1 cellular context compared by ENCODE assay signal in the genomic region with DNA sequence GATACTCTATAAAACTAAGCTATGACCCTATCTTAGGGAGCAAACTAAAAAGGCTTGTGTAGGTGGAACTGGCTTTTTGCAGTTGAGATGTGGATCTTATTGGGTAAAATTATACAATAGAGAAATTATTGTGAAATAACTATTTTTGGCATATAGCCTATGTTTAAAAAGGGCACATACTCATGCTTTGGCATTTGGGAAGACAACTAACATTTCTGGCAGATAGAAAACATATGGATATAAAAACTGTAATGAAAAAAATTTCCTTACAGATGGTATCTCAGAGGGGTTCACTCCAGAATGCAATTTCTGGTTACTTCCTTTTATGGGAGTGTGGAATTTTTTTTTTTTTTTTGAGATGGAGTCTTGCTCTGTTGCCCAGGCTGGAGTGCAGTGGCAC.
A peak's percentile ranks its signal among the peaks of the same experiment; 100 is the strongest.
TF ChIP-seq lines count a peak whose summit lies in the region.

No MANE protein-coding gene starts in this region.

TF ChIP-seq in SK-N-SH, 30 proteins besides CTCF, POLR2A, EP300 and RAD21:
- 0 out of 2 replicates have a peak, but pooled peaks have one; percentile 29 for TF ChIP-seq RXRA (IDR thresholded peaks at IDR 0.05; ENCODE audit: borderline replicate concordance, low read depth)
- no peak for TF ChIP-seq MXI1 (IDR thresholded peaks at IDR 0.05; ENCODE audit: low read depth, low read length)
- TF ChIP-seq, protein P1, sequence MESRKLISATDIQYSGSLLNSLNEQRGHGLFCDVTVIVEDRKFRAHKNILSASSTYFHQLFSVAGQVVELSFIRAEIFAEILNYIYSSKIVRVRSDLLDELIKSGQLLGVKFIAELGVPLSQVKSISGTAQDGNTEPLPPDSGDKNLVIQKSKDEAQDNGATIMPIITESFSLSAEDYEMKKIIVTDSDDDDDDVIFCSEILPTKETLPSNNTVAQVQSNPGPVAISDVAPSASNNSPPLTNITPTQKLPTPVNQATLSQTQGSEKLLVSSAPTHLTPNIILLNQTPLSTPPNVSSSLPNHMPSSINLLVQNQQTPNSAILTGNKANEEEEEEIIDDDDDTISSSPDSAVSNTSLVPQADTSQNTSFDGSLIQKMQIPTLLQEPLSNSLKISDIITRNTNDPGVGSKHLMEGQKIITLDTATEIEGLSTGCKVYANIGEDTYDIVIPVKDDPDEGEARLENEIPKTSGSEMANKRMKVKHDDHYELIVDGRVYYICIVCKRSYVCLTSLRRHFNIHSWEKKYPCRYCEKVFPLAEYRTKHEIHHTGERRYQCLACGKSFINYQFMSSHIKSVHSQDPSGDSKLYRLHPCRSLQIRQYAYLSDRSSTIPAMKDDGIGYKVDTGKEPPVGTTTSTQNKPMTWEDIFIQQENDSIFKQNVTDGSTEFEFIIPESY (IDR thresholded peaks at IDR 0.05; ENCODE audit: borderline replicate concordance, low read depth) = no peak
- TF ChIP-seq JUND (IDR thresholded peaks at IDR 0.05) = peak; percentile 47
- TF ChIP-seq MEF2A (IDR thresholded peaks at IDR 0.05; ENCODE audit: borderline replicate concordance, low read depth) = peak; percentile 76; the same call in 1 of the 2 replicates
- TF ChIP-seq RFX5 (IDR thresholded peaks at IDR 0.05; ENCODE audit: low read length) = no peak
- TF ChIP-seq, protein P2, sequence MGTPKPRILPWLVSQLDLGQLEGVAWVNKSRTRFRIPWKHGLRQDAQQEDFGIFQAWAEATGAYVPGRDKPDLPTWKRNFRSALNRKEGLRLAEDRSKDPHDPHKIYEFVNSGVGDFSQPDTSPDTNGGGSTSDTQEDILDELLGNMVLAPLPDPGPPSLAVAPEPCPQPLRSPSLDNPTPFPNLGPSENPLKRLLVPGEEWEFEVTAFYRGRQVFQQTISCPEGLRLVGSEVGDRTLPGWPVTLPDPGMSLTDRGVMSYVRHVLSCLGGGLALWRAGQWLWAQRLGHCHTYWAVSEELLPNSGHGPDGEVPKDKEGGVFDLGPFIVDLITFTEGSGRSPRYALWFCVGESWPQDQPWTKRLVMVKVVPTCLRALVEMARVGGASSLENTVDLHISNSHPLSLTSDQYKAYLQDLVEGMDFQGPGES (IDR thresholded peaks at IDR 0.05; ENCODE audit: low read depth, low read length) = no peak
- TF ChIP-seq YY1 (IDR thresholded peaks at IDR 0.05; ENCODE audit: low read depth) = no peak
- TF ChIP-seq, protein P3, sequence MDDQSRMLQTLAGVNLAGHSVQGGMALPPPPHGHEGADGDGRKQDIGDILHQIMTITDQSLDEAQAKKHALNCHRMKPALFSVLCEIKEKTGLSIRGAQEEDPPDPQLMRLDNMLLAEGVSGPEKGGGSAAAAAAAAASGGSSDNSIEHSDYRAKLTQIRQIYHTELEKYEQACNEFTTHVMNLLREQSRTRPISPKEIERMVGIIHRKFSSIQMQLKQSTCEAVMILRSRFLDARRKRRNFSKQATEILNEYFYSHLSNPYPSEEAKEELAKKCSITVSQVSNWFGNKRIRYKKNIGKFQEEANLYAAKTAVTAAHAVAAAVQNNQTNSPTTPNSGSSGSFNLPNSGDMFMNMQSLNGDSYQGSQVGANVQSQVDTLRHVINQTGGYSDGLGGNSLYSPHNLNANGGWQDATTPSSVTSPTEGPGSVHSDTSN (IDR thresholded peaks at IDR 0.05) = peak; percentile 57; the same call in 1 of the 2 replicates
- TF ChIP-seq NRF1 (IDR thresholded peaks at IDR 0.05; ENCODE audit: low read depth, low read length) = no peak
- 0 out of 2 replicates have a peak, but pooled peaks have one; percentile 48 for TF ChIP-seq TEAD4 (IDR thresholded peaks at IDR 0.05; ENCODE audit: borderline replicate concordance, insufficient read depth)
- peak; percentile 79 for TF ChIP-seq NFIC (IDR thresholded peaks at IDR 0.05; ENCODE audit: borderline replicate concordance)
- peak; percentile 92 for TF ChIP-seq TCF12 (IDR thresholded peaks at IDR 0.05)
- TF ChIP-seq SIN3A (IDR thresholded peaks at IDR 0.05; ENCODE audit: borderline replicate concordance, low read depth, low read length) = no peak
- TF ChIP-seq FOSL2 (IDR thresholded peaks at IDR 0.05; ENCODE audit: borderline replicate concordance, low read depth) = peak; percentile 27; the same call in 1 of the 2 replicates
TF ChIP-seq in SK-N-SH: peak in this region for 8.
